In genomic region chr10:30980951-30981616, GRCh38 we compare ENCODE assay signal across 1 cellular context.
A peak's percentile ranks its signal among the peaks of the same experiment; 100 is the strongest.
TF ChIP-seq lines count a peak whose summit lies in the region.

No MANE protein-coding gene starts in this region.

TF ChIP-seq in Ishikawa, 13 proteins besides CTCF, POLR2A, EP300 and RAD21 (continued from another document):
- peak; percentile 97 for TF ChIP-seq MAX (IDR thresholded peaks at IDR 0.05)
